ENCODE assay signal across 9 cellular contexts in genomic region chrX:141405878-141406492, GRCh38.
DNase-seq lines count a peak whose midpoint lies in the region; ATAC-seq, FAIRE-seq and TF ChIP-seq lines count a peak whose summit lies in the region.
"Had no signal": no experiment of that assay in that cellular context is flagged by ENCODE, and none has a peak within 500 bp of the region (broad histone marks: within the 10 kb centered on the region; RNA-seq: fewer than 3 reads in every experiment).

No MANE protein-coding gene starts in this region.

- 27% methylated on average over 2 of the region's 2 CpGs for WGBS in right lobe of liver (ENCODE audit: insufficient coverage, low coverage, low lambda C conversion rate, missing lambda C conversion rate)

- H3K27me3 ChIP-seq in right lobe of liver = no peaks in the 10 kb centered on the region

- ATAC-seq in right lobe of liver (no peak), left ventricle myocardium superior (no peak)

- no peak overlapping the region for H3K4me3 ChIP-seq in HFF-Myc (replicated peaks; ENCODE audit: low read depth, low read length)
- H3K4me3 ChIP-seq in fibroblast of villous mesenchyme (ENCODE audit: low read depth, low read length) = no peak overlapping the region
- no peak overlapping the region for H3K4me3 ChIP-seq in right lobe of liver

- intact Hi-C loops in right lobe of liver (cut with DNase I) (no loop called here), left ventricle myocardium superior (cut with micrococcal nuclease) (no loop called here)

- peak; percentile 41 for DNase-seq in HFF-Myc (ENCODE audit: extremely low read depth, low read depth)
- DNase-seq in T1000 (lab: John Stamatoyannopoulos, UW) = peak; percentile 57
- DNase-seq in fibroblast of villous mesenchyme (ENCODE audit: low read depth) = peak; percentile 79
- peak; percentile 23 for DNase-seq in urothelium cell line (ENCODE audit: low spot score)
- DNase-seq in right lobe of liver = no peak
- no peak for DNase-seq in left ventricle myocardium superior
- DNase-seq in substantia nigra (lab: John Stamatoyannopoulos, UW) = no peak
- DNase-seq: activated CD4-positive, alpha-beta T cell treated with anti-CD3 and anti-CD28 coated beads for 1 hour; KG1 had no signal

- TF ChIP-seq POLR2A in right lobe of liver (IDR thresholded peaks at IDR 0.05) = no peak

- FAIRE-seq in urothelium cell line (lab: Jason Lieb, UNC) = no peak

- H3K9me3 ChIP-seq in right lobe of liver = no peaks in the 10 kb centered on the region

- H3K36me3 ChIP-seq in right lobe of liver = no peaks in the 10 kb centered on the region

- TF ChIP-seq CTCF in HFF-Myc (IDR thresholded peaks at IDR 0.05; ENCODE audit: low read depth, low read length, missing control alignments) (no peak), fibroblast of villous mesenchyme (IDR thresholded peaks at IDR 0.05; ENCODE audit: insufficient read depth, low read depth, low read length) (no peak), right lobe of liver (IDR thresholded peaks at IDR 0.05) (no peak)

- no peaks in the 10 kb centered on the region for H3K4me1 ChIP-seq in right lobe of liver

- H3K27ac ChIP-seq in right lobe of liver (no peak overlapping the region), substantia nigra (ENCODE audit: low read depth, low read length, poor library complexity, severe bottlenecking) (no peak overlapping the region)

Comparison
In these comparisons a context has a peak if more than half of its experiments do, and no peak if none do; other contexts are left out.
1. DNase-seq: peak in HFF-Myc (single experiment), T1000 (single experiment), fibroblast of villous mesenchyme (single experiment) and urothelium cell line (single experiment); none in right lobe of liver (0 of 3), left ventricle myocardium superior (single experiment) and substantia nigra (0 of 49).